Comparison of ENCODE assay signal across 8 cellular contexts in genomic region chr2:57720728-57721627, GRCh38.
DNase-seq lines count a peak whose midpoint lies in the region; ATAC-seq and TF ChIP-seq lines count a peak whose summit lies in the region.

No MANE protein-coding gene starts in this region.

- peaks cover 8% of the 10 kb centered on the region for H3K27me3 Mint-ChIP-seq in progenitor cell of endocrine pancreas

- no peaks in the 10 kb centered on the region for H3F3A ChIP-seq in OCI-LY1 (ENCODE audit: insufficient read depth, low read length)

- H3K9me3 Mint-ChIP-seq in activated naive CD4-positive, alpha-beta T cell treated with anti-CD3 and anti-CD28 coated beads, Interleukin-2, amount 50 U/mL, for 72 hours, result no peaks in the 10 kb centered on the region
- H3K9me3 Mint-ChIP-seq in progenitor cell of endocrine pancreas (ENCODE audit: low read depth), result no peaks in the 10 kb centered on the region

- H3K4me1 Mint-ChIP-seq in progenitor cell of endocrine pancreas (ENCODE audit: low read depth), result peaks cover 3% of the 10 kb centered on the region

- H3K4me3 Mint-ChIP-seq in progenitor cell of endocrine pancreas (ENCODE audit: low read depth), result peak overlapping the region; percentile 55

- intact Hi-C loops in heart left ventricle (cut with DNase I), result no loop called here

- peak; percentile 99 for ATAC-seq in GM21423 (IDR thresholded peaks at IDR 0.05; ENCODE audit: unreplicated experiment)
- ATAC-seq in activated naive CD4-positive, alpha-beta T cell treated with anti-CD3 and anti-CD28 coated beads, Interleukin-2, amount 50 U/mL, for 72 hours, result peak; percentile 82 to 96
- ATAC-seq in heart left ventricle, result peak in 3 of 4 donors; percentile 63 to 88 (median 84)

- no peak overlapping the region for H2AFZ ChIP-seq in OCI-LY1 (ENCODE audit: low read length)

- 25 to 30% (median 25%) methylated on average over 16 of the region's 16 CpGs for WGBS in heart left ventricle, 4 donors

- no peaks in the 10 kb centered on the region for H3K4me1 ChIP-seq in OCI-LY1 (ENCODE audit: insufficient read depth, low read length, severe bottlenecking)
- no peaks in the 10 kb centered on the region for H3K4me1 ChIP-seq in heart left ventricle

- H3K4me3 ChIP-seq in OCI-LY1 (ENCODE audit: low read depth, low read length, poor library complexity, severe bottlenecking), result no peak overlapping the region
- peak overlapping the region in 2 of 12 donors; percentile 16 to 27 for H3K4me3 ChIP-seq in heart left ventricle

- H3K9me2 ChIP-seq in OCI-LY1 (ENCODE audit: low read depth, low read length), result no peaks in the 10 kb centered on the region

- no peak overlapping the region for H3K9ac ChIP-seq in OCI-LY1 (ENCODE audit: low read length)

- H3K4me2 ChIP-seq in OCI-LY1 (ENCODE audit: low read length), result no peak overlapping the region

- no peaks in the 10 kb centered on the region for H3K36me3 Mint-ChIP-seq in activated naive CD4-positive, alpha-beta T cell treated with anti-CD3 and anti-CD28 coated beads, Interleukin-2, amount 50 U/mL, for 72 hours
- H3K36me3 Mint-ChIP-seq in progenitor cell of endocrine pancreas (ENCODE audit: insufficient read depth), result no peaks in the 10 kb centered on the region

- H3K27ac ChIP-seq in OCI-LY1 (ENCODE audit: low read depth, low read length, poor library complexity, severe bottlenecking), result no peak overlapping the region
- H3K27ac ChIP-seq in heart left ventricle, result no peak overlapping the region

- no peaks in the 10 kb centered on the region for H3K79me2 ChIP-seq in OCI-LY1 (ENCODE audit: insufficient read depth, low read length)

- H4K20me1 ChIP-seq in OCI-LY1 (ENCODE audit: insufficient read depth, low read length), result no peaks in the 10 kb centered on the region

- TF ChIP-seq POLR2A in heart left ventricle (IDR thresholded peaks at IDR 0.05), result no peak

- DNase-seq in ELR (ENCODE audit: low read depth), result peak; percentile 93
- peak; percentile 62 for DNase-seq in HK-2 (ENCODE audit: unreplicated experiment)
- DNase-seq in activated naive CD4-positive, alpha-beta T cell treated with anti-CD3 and anti-CD28 coated beads, Interleukin-2, amount 50 U/mL, for 72 hours (ENCODE audit: low spot score in 2 of 2), result peak in 1 of 2 donors; percentile 36
- DNase-seq in heart left ventricle, result peak in 2 of 5 donors; percentile 12 to 24
- DNase-seq in progenitor cell of endocrine pancreas (ENCODE audit: low spot score, unreplicated experiment), result peak; percentile 24
- no peak for DNase-seq in GOT3 (lab: John Stamatoyannopoulos, UW)

- no peak overlapping the region for H3K27ac Mint-ChIP-seq in activated naive CD4-positive, alpha-beta T cell treated with anti-CD3 and anti-CD28 coated beads, Interleukin-2, amount 50 U/mL, for 72 hours
- H3K27ac Mint-ChIP-seq in progenitor cell of endocrine pancreas, result no peak overlapping the region

- H3K27me3 ChIP-seq in OCI-LY1 (ENCODE audit: insufficient read depth, low read length), result no peaks in the 10 kb centered on the region
- no peaks in the 10 kb centered on the region for H3K27me3 ChIP-seq in heart left ventricle

- H3K9me3 ChIP-seq in OCI-LY1 (ENCODE audit: low read length) (no peaks in the 10 kb centered on the region), heart left ventricle (no peaks in the 10 kb centered on the region)

- H3K36me3 ChIP-seq in OCI-LY1 (ENCODE audit: insufficient read depth, low read length), result no peaks in the 10 kb centered on the region
- H3K36me3 ChIP-seq in heart left ventricle, result no peaks in the 10 kb centered on the region

- TF ChIP-seq CTCF in OCI-LY1 (IDR thresholded peaks at IDR 0.05; ENCODE audit: low read length) (peak; percentile 75), heart left ventricle (IDR thresholded peaks at IDR 0.05) (peak; percentile 47 to 78 (median 62)), progenitor cell of endocrine pancreas (IDR thresholded peaks at IDR 0.05; ENCODE audit: unreplicated experiment) (peak; percentile 84)
